ENCODE assay signal across 8 cellular contexts in the genomic region with DNA sequence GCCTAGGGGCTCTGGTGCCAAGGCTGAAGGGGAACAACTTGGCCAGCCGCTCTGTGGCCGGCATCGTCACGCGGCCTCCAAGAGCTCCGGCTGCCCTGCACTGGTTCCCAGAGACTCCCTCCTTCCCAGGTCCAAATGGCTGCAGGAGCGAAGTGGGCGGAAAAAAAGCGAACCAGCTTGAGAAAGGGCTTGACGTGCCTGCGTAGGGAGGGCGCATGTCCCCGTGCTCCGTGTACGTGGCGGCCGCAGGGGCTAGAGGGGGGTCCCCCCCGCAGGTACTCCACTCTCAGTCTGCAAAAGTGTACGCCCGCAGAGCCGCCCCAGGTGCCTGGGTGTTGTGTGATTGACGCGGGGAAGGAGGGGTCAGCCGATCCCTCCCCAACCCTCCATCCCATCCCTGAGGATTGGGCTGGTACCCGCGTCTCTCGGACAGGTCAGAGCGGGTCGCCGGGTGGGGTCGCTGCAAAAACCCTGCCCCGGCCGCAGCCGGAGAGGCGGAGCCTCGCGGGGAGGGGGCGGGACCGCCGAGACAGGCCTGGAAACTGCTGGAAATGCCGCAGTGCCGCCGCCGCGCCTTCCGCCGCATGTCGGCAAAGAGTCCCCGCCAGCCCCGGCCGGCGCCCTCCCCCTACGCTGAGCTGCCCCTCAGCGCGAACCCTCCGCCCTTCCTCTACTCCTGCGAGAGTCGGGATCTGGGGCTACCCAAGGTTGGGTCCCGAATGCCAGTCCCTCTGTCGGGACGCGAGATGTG. TPM values are rescaled to one million over a fixed set of nuclear protein-coding genes. Genes with fewer than 3 reads are reported as not detected.
DNase-seq lines count a peak whose midpoint lies in the region; FAIRE-seq and TF ChIP-seq lines count a peak whose summit lies in the region.

No MANE protein-coding gene starts in this region.

- peak overlapping the region; percentile 97 for H3K4me3 Mint-ChIP-seq in activated naive CD8-positive, alpha-beta T cell treated with anti-CD3 and anti-CD28 coated beads for 36 hours
- H3K4me3 Mint-ChIP-seq in type B pancreatic cell: peak overlapping the region; percentile 99

- peaks cover 19% of the 10 kb centered on the region for H3K4me1 ChIP-seq in GM23248 (ENCODE audit: insufficient read depth)
- H3K4me1 ChIP-seq in Karpas-422 (ENCODE audit: low read length): peaks cover 35% of the 10 kb centered on the region
- peaks cover 8% of the 10 kb centered on the region for H3K4me1 ChIP-seq in cardiac muscle cell (ENCODE audit: low read depth)
- peaks cover 2 to 10% of the 10 kb centered on the region in 2 experiments for H3K4me1 ChIP-seq in trophoblast cell (ENCODE audit: control insufficient read depth in 1 of 2, insufficient read depth in 2 of 2, low read length in 2 of 2)

- TF ChIP-seq CTCF in cardiac muscle cell (IDR thresholded peaks at IDR 0.05; ENCODE audit: low read depth, low read length): no peak
- peak; percentile 42 for TF ChIP-seq CTCF in type B pancreatic cell (conservative IDR thresholded peaks at IDR 0.05)

- WGBS in GM23248 (ENCODE audit: low coverage in 1 of 2, low lambda C conversion rate in 2 of 2, missing lambda C conversion rate in 2 of 2), 2 experiments: 1 to 4% methylated on average over 41 to 58 of the region's 62 CpGs
- no CpG with 5 or more reads among the region's 62 CpGs for WGBS in trophoblast cell (ENCODE audit: extremely low coverage, insufficient coverage, insufficient read length)

- H3K36me3 Mint-ChIP-seq in activated naive CD8-positive, alpha-beta T cell treated with anti-CD3 and anti-CD28 coated beads for 36 hours: peaks cover 44% of the 10 kb centered on the region
- H3K36me3 Mint-ChIP-seq in type B pancreatic cell: peaks cover 29% of the 10 kb centered on the region

- DNase-seq in GM23248 (peak; percentile 83), Karpas-422 (peak; percentile 93), SK-N-MC (ENCODE audit: low read depth, low spot score) (no peak), cardiac muscle cell (ENCODE audit: low read depth in 1 of 2, low spot score in 1 of 2) (peak; percentile 91), trophoblast cell (peak; percentile 90 to 96), type B pancreatic cell (ENCODE audit: extremely low spot score, unreplicated experiment) (peak; percentile 91)
- peak; percentile 92 for DNase-seq in activated naive CD8-positive, alpha-beta T cell treated with anti-CD3 and anti-CD28 coated beads for 36 hours

- H4K12ac ChIP-seq in trophoblast cell (ENCODE audit: low read depth, low read length): peak overlapping the region; percentile 57

- peak overlapping the region; percentile 82 for H4K8ac ChIP-seq in trophoblast cell (ENCODE audit: low read depth, low read length)

- H3K27me3 ChIP-seq in GM23248 (replicated peaks; ENCODE audit: insufficient read depth): no peaks in the 10 kb centered on the region
- H3K27me3 ChIP-seq in Karpas-422 (ENCODE audit: low read length): no peaks in the 10 kb centered on the region
- no peaks in the 10 kb centered on the region for H3K27me3 ChIP-seq in cardiac muscle cell
- H3K27me3 ChIP-seq in trophoblast cell (ENCODE audit: insufficient read depth, low read length): no peaks in the 10 kb centered on the region

- peaks cover 19% of the 10 kb centered on the region for H3K27me3 Mint-ChIP-seq in activated naive CD8-positive, alpha-beta T cell treated with anti-CD3 and anti-CD28 coated beads for 36 hours
- H3K27me3 Mint-ChIP-seq in type B pancreatic cell: peaks cover 6% of the 10 kb centered on the region

- peak overlapping the region; percentile 60 for H2BK5ac ChIP-seq in trophoblast cell (ENCODE audit: low read depth, low read length, poor library complexity)

- H3K36me3 ChIP-seq in GM23248 (ENCODE audit: low read depth) (peaks cover 31% of the 10 kb centered on the region), Karpas-422 (ENCODE audit: insufficient read depth, low read length) (peaks cover 39% of the 10 kb centered on the region), SK-N-MC (ENCODE audit: insufficient read depth, low read length) (peaks cover 35% of the 10 kb centered on the region), cardiac muscle cell (peaks cover 23% of the 10 kb centered on the region), trophoblast cell (ENCODE audit: control insufficient read depth in 1 of 2, insufficient read depth in 2 of 2, low read length in 2 of 2) (peaks cover 10 to 25% of the 10 kb centered on the region in 2 experiments)

- peak overlapping the region; percentile 100 for H3K4me2 ChIP-seq in GM23248 (ENCODE audit: unreplicated experiment)
- peak overlapping the region; percentile 86 for H3K4me2 ChIP-seq in Karpas-422 (ENCODE audit: low read depth, low read length, poor library complexity, severe bottlenecking)
- H3K4me2 ChIP-seq in trophoblast cell (ENCODE audit: low read length): peak overlapping the region; percentile 86

- peak; percentile 84 for FAIRE-seq in G401.6 (lab: Jason Lieb, UNC)

- H3K9ac ChIP-seq in GM23248: peak overlapping the region; percentile 99
- peak overlapping the region; percentile 97 for H3K9ac ChIP-seq in Karpas-422 (ENCODE audit: low read length)
- H3K9ac ChIP-seq in SK-N-MC (ENCODE audit: insufficient read length): peak overlapping the region; percentile 100
- H3K9ac ChIP-seq in trophoblast cell (ENCODE audit: low read length): peak overlapping the region; percentile 62

- H2BK12ac ChIP-seq in trophoblast cell (ENCODE audit: low read length): peak overlapping the region; percentile 7

- H3K27ac ChIP-seq in GM23248 (peak overlapping the region; percentile 33), Karpas-422 (ENCODE audit: low read length) (peak overlapping the region; percentile 64), SK-N-MC (0 out of 2 replicates have a peak overlapping the region, but pooled peaks have one; percentile 52), cardiac muscle cell (peak overlapping the region; percentile 91), trophoblast cell (ENCODE audit: low read depth, low read length) (peak overlapping the region; percentile 65)

- in situ Hi-C loops in GM23248 (cut with MboI): no loop called here

- peak overlapping the region; percentile 100 for H3K27ac Mint-ChIP-seq in activated naive CD8-positive, alpha-beta T cell treated with anti-CD3 and anti-CD28 coated beads for 36 hours
- H3K27ac Mint-ChIP-seq in type B pancreatic cell: peak overlapping the region; percentile 100

- H4K20me1 ChIP-seq in GM23248 (ENCODE audit: insufficient read depth) (peaks cover 29% of the 10 kb centered on the region; the same call in 1 of the 2 replicates), Karpas-422 (ENCODE audit: insufficient read depth, low read depth, low read length) (peaks cover 41% of the 10 kb centered on the region)

- H4K91ac ChIP-seq in trophoblast cell (ENCODE audit: low read depth, low read length): peak overlapping the region; percentile 78

- H3K9me2 ChIP-seq in GM23248 (ENCODE audit: insufficient read depth): no peaks in the 10 kb centered on the region
- H3K9me2 ChIP-seq in Karpas-422 (replicated peaks; ENCODE audit: insufficient read depth, low read length): no peaks in the 10 kb centered on the region

- H3K9me3 ChIP-seq in GM23248 (ENCODE audit: low read depth) (no peaks in the 10 kb centered on the region), Karpas-422 (ENCODE audit: low read length) (no peaks in the 10 kb centered on the region), SK-N-MC (ENCODE audit: low read depth, low read length) (no peaks in the 10 kb centered on the region), cardiac muscle cell (ENCODE audit: low read depth) (no peaks in the 10 kb centered on the region), trophoblast cell (ENCODE audit: insufficient read depth, low read depth, low read length) (peaks cover 1% of the 10 kb centered on the region)

- peak overlapping the region; percentile 62 for H3K14ac ChIP-seq in trophoblast cell (ENCODE audit: low read length)

- H3K18ac ChIP-seq in trophoblast cell (ENCODE audit: low read length): peak overlapping the region; percentile 54

- H3K79me2 ChIP-seq in GM23248 (ENCODE audit: insufficient read depth) (peaks cover 42% of the 10 kb centered on the region), Karpas-422 (ENCODE audit: low read length) (peaks cover 42% of the 10 kb centered on the region), trophoblast cell (ENCODE audit: control insufficient read depth, insufficient read depth, low read length, poor library complexity) (peaks cover 21% of the 10 kb centered on the region)

- H2AFZ ChIP-seq in GM23248 (peak overlapping the region; percentile 96), Karpas-422 (ENCODE audit: low read length) (peak overlapping the region; percentile 72; the same call in 1 of the 2 replicates), trophoblast cell (ENCODE audit: insufficient read depth, low read length, poor library complexity) (peak overlapping the region; percentile 61)

- H3K4me3 ChIP-seq in GM23248: peak overlapping the region; percentile 100
- H3K4me3 ChIP-seq in Karpas-422 (ENCODE audit: low read length): peak overlapping the region; percentile 95
- H3K4me3 ChIP-seq in SK-N-MC: peak overlapping the region; percentile 100
- peak overlapping the region; percentile 93 for H3K4me3 ChIP-seq in cardiac muscle cell
- H3K4me3 ChIP-seq in trophoblast cell (ENCODE audit: low read depth, low read length): peak overlapping the region; percentile 81

- H2BK120ac ChIP-seq in trophoblast cell (ENCODE audit: insufficient read depth, low read length, poor library complexity): peak overlapping the region; percentile 78

- no peaks in the 10 kb centered on the region for H3K9me3 Mint-ChIP-seq in activated naive CD8-positive, alpha-beta T cell treated with anti-CD3 and anti-CD28 coated beads for 36 hours
- no peaks in the 10 kb centered on the region for H3K9me3 Mint-ChIP-seq in type B pancreatic cell

- peaks cover 16% of the 10 kb centered on the region for H3K79me1 ChIP-seq in trophoblast cell (ENCODE audit: low read length)

- peak overlapping the region; percentile 16 for H2AK5ac ChIP-seq in trophoblast cell (ENCODE audit: low read length)

- H3K23ac ChIP-seq in trophoblast cell (ENCODE audit: low read length): no peak overlapping the region

- peaks cover 39% of the 10 kb centered on the region for H3F3A ChIP-seq in GM23248 (ENCODE audit: insufficient read depth)

- H3K4ac ChIP-seq in trophoblast cell (ENCODE audit: low read depth, low read length): peak overlapping the region; percentile 46

- H3K4me1 Mint-ChIP-seq in activated naive CD8-positive, alpha-beta T cell treated with anti-CD3 and anti-CD28 coated beads for 36 hours: peaks cover 42% of the 10 kb centered on the region
- H3K4me1 Mint-ChIP-seq in type B pancreatic cell (ENCODE audit: unreplicated experiment): peaks cover 24% of the 10 kb centered on the region

RNA-seq across cellular contexts. Expression of gene HSP90AB1, which starts 0.8 kb away (rescaled TPM):
- total RNA-seq in GM23248 (2014; rRNA removed; shearing (Covaris generic)): 686 and 732 TPM in 2 replicates
- 392 and 395 TPM in 2 replicates for polyA plus RNA-seq in GM23248 (2016; fragmentation: Nextera tagmentation; extraction: Ambion mirVana)
- total RNA-seq in Karpas-422 (2014; rRNA removed; shearing (Covaris generic); ENCODE audit: low replicate concordance): 474 and 539 TPM in 2 replicates
- total RNA-seq in activated naive CD8-positive, alpha-beta T cell treated with anti-CD3 and anti-CD28 coated beads for 36 hours: 1,000 to 10,000 TPM; 2,498 to 2,524 TPM
- 865 and 876 TPM in 2 replicates for total RNA-seq in cardiac muscle cell
- 665 and 702 TPM in 2 replicates for polyA plus RNA-seq in cardiac muscle cell
- polyA plus RNA-seq in trophoblast cell (2013): 916 and 940 TPM in 2 replicates
- 880 and 1,082 TPM in 2 replicates for total RNA-seq in type B pancreatic cell (ENCODE audit: low replicate concordance)

RNA-seq across cellular contexts. Expression of gene SLC35B2, which starts 11.2 kb away (rescaled TPM):
- total RNA-seq in GM23248 (2014; rRNA removed; shearing (Covaris generic)): 106 and 114 TPM in 2 replicates
- polyA plus RNA-seq in GM23248 (2016; fragmentation: Nextera tagmentation; extraction: Ambion mirVana) (101 and 103 TPM in 2 replicates), cardiac muscle cell (44.4 and 63.3 TPM in 2 replicates)
- total RNA-seq in Karpas-422 (2014; rRNA removed; shearing (Covaris generic); ENCODE audit: low replicate concordance): 30.0 and 49.9 TPM in 2 replicates
- 10 to 100 TPM; 22.8 to 24.9 TPM for total RNA-seq in activated naive CD8-positive, alpha-beta T cell treated with anti-CD3 and anti-CD28 coated beads for 36 hours
- total RNA-seq in cardiac muscle cell (34.3 and 50.5 TPM in 2 replicates), type B pancreatic cell (ENCODE audit: low replicate concordance) (39.6 and 46.1 TPM in 2 replicates)
- 48.9 and 52.5 TPM in 2 replicates for polyA plus RNA-seq in trophoblast cell (2013)

RNA-seq across cellular contexts. Expression of gene NFKBIE, which starts 19.3 kb away (rescaled TPM):
- 2.3 and 6.3 TPM in 2 replicates for total RNA-seq in GM23248 (2014; rRNA removed; shearing (Covaris generic))
- polyA plus RNA-seq in GM23248 (2016; fragmentation: Nextera tagmentation; extraction: Ambion mirVana): 3.5 and 4.5 TPM in 2 replicates
- total RNA-seq in Karpas-422 (2014; rRNA removed; shearing (Covaris generic); ENCODE audit: low replicate concordance): 22.2 and 26.1 TPM in 2 replicates
- total RNA-seq in activated naive CD8-positive, alpha-beta T cell treated with anti-CD3 and anti-CD28 coated beads for 36 hours: 10 to 100 TPM; 22.7 to 24.8 TPM
- 23.8 and 34.2 TPM in 2 replicates for total RNA-seq in cardiac muscle cell
- polyA plus RNA-seq in cardiac muscle cell: 8.2 and 12.5 TPM in 2 replicates
- 8.6 and 10.1 TPM in 2 replicates for polyA plus RNA-seq in trophoblast cell (2013)
- total RNA-seq in type B pancreatic cell (ENCODE audit: low replicate concordance): 9.2 and 10.7 TPM in 2 replicates

RNA-seq across cellular contexts. Expression of gene SLC29A1, which starts 22.7 kb away (rescaled TPM):
- total RNA-seq in GM23248 (2014; rRNA removed; shearing (Covaris generic)): 12.2 and 17.1 TPM in 2 replicates
- polyA plus RNA-seq in GM23248 (2016; fragmentation: Nextera tagmentation; extraction: Ambion mirVana) (18.4 and 19.2 TPM in 2 replicates), cardiac muscle cell (85.4 and 88.7 TPM in 2 replicates)
- 26.9 and 29.3 TPM in 2 replicates for total RNA-seq in Karpas-422 (2014; rRNA removed; shearing (Covaris generic); ENCODE audit: low replicate concordance)
- total RNA-seq in activated naive CD8-positive, alpha-beta T cell treated with anti-CD3 and anti-CD28 coated beads for 36 hours: 100 to 1,000 TPM in 1 of 2 experiments, 10 to 100 TPM in 1; 92.5 to 102 TPM
- total RNA-seq in cardiac muscle cell (62.7 and 64.9 TPM in 2 replicates), type B pancreatic cell (ENCODE audit: low replicate concordance) (33.6 and 50.9 TPM in 2 replicates)
- polyA plus RNA-seq in trophoblast cell (2013): 99.2 and 101 TPM in 2 replicates

RNA-seq across cellular contexts. Expression of gene TMEM151B, which starts 24.2 kb away (rescaled TPM):
- total RNA-seq in GM23248 (2014; rRNA removed; shearing (Covaris generic)): not detected in 2 replicates
- polyA plus RNA-seq in GM23248 (2016; fragmentation: Nextera tagmentation; extraction: Ambion mirVana): not detected in 2 replicates
- 0.04 and 0.18 TPM in 2 replicates for total RNA-seq in Karpas-422 (2014; rRNA removed; shearing (Covaris generic); ENCODE audit: low replicate concordance)
- not detected for total RNA-seq in activated naive CD8-positive, alpha-beta T cell treated with anti-CD3 and anti-CD28 coated beads for 36 hours
- 0.21 and 0.39 TPM in 2 replicates for total RNA-seq in cardiac muscle cell
- 0.29 and 0.77 TPM in 2 replicates for polyA plus RNA-seq in cardiac muscle cell
- polyA plus RNA-seq in trophoblast cell (2013): 0.01 TPM in 2 replicates
- total RNA-seq in type B pancreatic cell (ENCODE audit: low replicate concordance): 0.52 and 3.2 TPM in 2 replicates

Comparison
In these comparisons a context has a peak if more than half of its experiments do, and no peak if none do; other contexts are left out.
1. H3K27ac ChIP-seq: peak in every context shown above with its lines; median percentile 91 in cardiac muscle cell; 65 in trophoblast cell; 64 in Karpas-422; 52 in SK-N-MC; 33 in GM23248.